ENCODE assay signal across 6 cellular contexts in the genomic region with DNA sequence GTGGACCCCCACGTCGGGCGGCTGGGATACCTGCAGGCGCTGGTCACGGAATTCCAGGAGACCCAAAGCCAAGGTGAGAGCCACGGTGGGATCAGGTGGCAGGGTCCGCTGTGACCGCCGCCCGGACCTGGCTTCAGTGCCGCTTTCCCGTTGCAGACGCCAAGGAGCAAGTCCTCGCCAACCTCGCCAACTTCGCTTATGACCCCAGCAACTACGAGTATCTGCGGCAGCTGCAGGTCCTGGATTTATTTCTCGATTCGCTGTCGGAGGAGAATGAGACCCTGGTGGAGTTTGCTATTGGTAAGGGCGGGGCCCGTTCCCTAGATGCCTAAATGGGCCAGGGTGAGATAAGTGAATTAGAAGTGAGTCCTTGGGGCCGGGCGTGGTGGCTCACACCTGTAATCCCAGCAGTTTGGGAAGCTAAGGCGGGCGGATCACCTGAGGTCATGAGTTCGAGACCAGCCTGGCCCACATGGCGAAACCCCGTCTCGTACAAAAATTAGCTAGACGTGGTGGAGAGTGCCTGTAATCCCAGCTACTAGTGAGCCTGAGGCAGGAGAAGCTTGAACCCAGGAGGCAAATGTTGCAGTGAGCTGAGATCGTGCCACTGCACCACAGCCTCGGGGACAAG. TPM values are rescaled to one million over a fixed set of nuclear protein-coding genes. Genes with fewer than 3 reads are reported as not detected.
DNase-seq lines count a peak whose midpoint lies in the region; ATAC-seq, FAIRE-seq and TF ChIP-seq lines count a peak whose summit lies in the region.

No MANE protein-coding gene starts in this region.

- peaks cover 22% of the 10 kb centered on the region for H3K36me3 Mint-ChIP-seq in activated CD4-positive, alpha-beta memory T cell treated with anti-CD3 and anti-CD28 coated beads, Interleukin-2, amount 10 ng/mL, durations not matched to agents 7 days and 5 days (ENCODE audit: low read depth)

- CTCF ChIA-PET in activated CD4-positive, alpha-beta memory T cell treated with anti-CD3 and anti-CD28 coated beads, Interleukin-2, amount 10 ng/mL, durations not matched to agents 7 days and 5 days (lab: Charles Lee), result interaction anchor here (0.5 to 9.0 kb wide), 13 partner anchors 15 to 375 kb away, joined by 3 to 158 read pairs (median 6); partner anchors contain the start of genes MIF4GD and NT5C

- peak overlapping the region; percentile 84 for H3K4me3 Mint-ChIP-seq in activated CD4-positive, alpha-beta memory T cell treated with anti-CD3 and anti-CD28 coated beads, Interleukin-2, amount 10 ng/mL, durations not matched to agents 7 days and 5 days

- H3K9me3 ChIP-seq in liver (ENCODE audit: control insufficient read depth in 4 of 4, low read length in 3 of 4), result no peaks in the 10 kb centered on the region

- no peak for TF ChIP-seq CTCF in liver (IDR thresholded peaks at IDR 0.05; ENCODE audit: low read depth, low read length, missing input control)

- peak overlapping the region in 1 of 2 donors; percentile 5 for H3K27ac ChIP-seq in liver (ENCODE audit: low read depth in 1 of 2, low read length in 2 of 2)

- H3K27ac Mint-ChIP-seq in activated CD4-positive, alpha-beta memory T cell treated with anti-CD3 and anti-CD28 coated beads, Interleukin-2, amount 10 ng/mL, durations not matched to agents 7 days and 5 days, result peak overlapping the region; percentile 65

- peak overlapping the region in 1 of 2 donors; percentile 80 for H3K9ac ChIP-seq in liver (ENCODE audit: low read depth in 1 of 2, low read length in 2 of 2)

- no peaks in the 10 kb centered on the region for H3K27me3 ChIP-seq in liver (ENCODE audit: control insufficient read depth in 4 of 4, insufficient read depth in 4 of 4, low read length in 3 of 4)

- peaks cover 47% of the 10 kb centered on the region for H3K4me1 Mint-ChIP-seq in activated CD4-positive, alpha-beta memory T cell treated with anti-CD3 and anti-CD28 coated beads, Interleukin-2, amount 10 ng/mL, durations not matched to agents 7 days and 5 days

- 26% methylated on average over 34 of the region's 34 CpGs for WGBS in liver

- H3K4me1 ChIP-seq in liver (ENCODE audit: control insufficient read depth in 4 of 4, insufficient read depth in 4 of 4, low read length in 3 of 4), result peaks cover 5 to 35% (median 25%) of the 10 kb centered on the region in 4 donors

- H3K27me3 Mint-ChIP-seq in activated CD4-positive, alpha-beta memory T cell treated with anti-CD3 and anti-CD28 coated beads, Interleukin-2, amount 10 ng/mL, durations not matched to agents 7 days and 5 days, result no peaks in the 10 kb centered on the region

- no peaks in the 10 kb centered on the region for H3K9me3 Mint-ChIP-seq in activated CD4-positive, alpha-beta memory T cell treated with anti-CD3 and anti-CD28 coated beads, Interleukin-2, amount 10 ng/mL, durations not matched to agents 7 days and 5 days

- ATAC-seq in GM21529 (IDR thresholded peaks at IDR 0.05; ENCODE audit: unreplicated experiment), result no peak

- DNase-seq in GM12892 (ENCODE audit: insufficient read length) (no peak), hepatic stellate cell (ENCODE audit: low spot score) (no peak), AG08396 (ENCODE audit: low spot score) (no peak)
- no peak for DNase-seq in activated CD4-positive, alpha-beta memory T cell treated with anti-CD3 and anti-CD28 coated beads, Interleukin-2, amount 10 ng/mL, durations not matched to agents 7 days and 5 days

- TF ChIP-seq RAD21 in liver (IDR thresholded peaks at IDR 0.05), result no peak

- no peaks in the 10 kb centered on the region for H3K36me3 ChIP-seq in liver (ENCODE audit: control insufficient read depth in 4 of 4, insufficient read depth in 3 of 4, low read depth in 1 of 4, low read length in 3 of 4)

- peak overlapping the region; percentile 72 to 87 (median 84) for H3K4me3 ChIP-seq in liver (ENCODE audit: low read depth in 1 of 3, low read length in 3 of 3)

- no peak for TF ChIP-seq POLR2A in GM12892 (IDR thresholded peaks at IDR 0.05; ENCODE audit: low read depth, low read length)

- FAIRE-seq in GM12892 (lab: Jason Lieb, UNC), result peak; percentile 51

- POLR2A ChIA-PET in activated CD4-positive, alpha-beta memory T cell treated with anti-CD3 and anti-CD28 coated beads, Interleukin-2, amount 10 ng/mL, durations not matched to agents 7 days and 5 days (lab: Charles Lee), result interaction anchor here (0.6 to 2.9 kb wide), 25 partner anchors 9 to 179 kb away, joined by 3 to 11 read pairs (median 4); partner anchors contain the start of genes CDR2L, JPT1, MRPL58 and NUP85

TF ChIP-seq in liver, 16 proteins besides CTCF, POLR2A, EP300 and RAD21:
- no peak for TF ChIP-seq HNF4A (conservative IDR thresholded peaks at IDR 0.05)
- no peak for TF ChIP-seq FOXA2 (IDR thresholded peaks at IDR 0.05)
- no peak for TF ChIP-seq NR2F2 (IDR thresholded peaks at IDR 0.05)
- TF ChIP-seq HNF4G (IDR thresholded peaks at IDR 0.05), result no peak
- no peak for TF ChIP-seq MAX (IDR thresholded peaks at IDR 0.05)
- no peak for TF ChIP-seq TAF1 (conservative IDR thresholded peaks at IDR 0.05)
- no peak for TF ChIP-seq EGR1 (IDR thresholded peaks at IDR 0.05; ENCODE audit: low read depth in 2 of 2)
- no peak for TF ChIP-seq SP1 (IDR thresholded peaks at IDR 0.05)
- TF ChIP-seq GABPA (IDR thresholded peaks at IDR 0.05 in 1 of 2, conservative IDR thresholded peaks at IDR 0.05 in 1 of 2), result no peak

RNA-seq across cellular contexts. Expression of gene ARMC7, which starts 0.7 kb away (rescaled TPM):
- 4.8 TPM for polyA plus RNA-seq in GM12892 (2012; ENCODE audit: missing spikeins)
- 10 to 100 TPM; 17.1 to 17.9 TPM for total RNA-seq in activated CD4-positive, alpha-beta memory T cell treated with anti-CD3 and anti-CD28 coated beads, Interleukin-2, amount 10 ng/mL, durations not matched to agents 7 days and 5 days
- 1 to 10 TPM; 1.7 to 3.1 TPM for total RNA-seq in liver
- 1 to 10 TPM; 4.3 to 6.6 TPM for polyA plus RNA-seq in liver

RNA-seq across cellular contexts. Expression of gene NT5C, which starts 21.1 kb away (rescaled TPM):
- 33.8 TPM for polyA plus RNA-seq in GM12892 (2012; ENCODE audit: missing spikeins)
- total RNA-seq in activated CD4-positive, alpha-beta memory T cell treated with anti-CD3 and anti-CD28 coated beads, Interleukin-2, amount 10 ng/mL, durations not matched to agents 7 days and 5 days, result 10 to 100 TPM; 68.2 to 69.4 TPM
- total RNA-seq in liver, result 10 to 100 TPM; 13.6 to 27.2 TPM
- polyA plus RNA-seq in liver, result 10 to 100 TPM; 22.5 to 26.4 TPM

RNA-seq across cellular contexts. Expression of gene SLC16A5, which starts 22.7 kb away (rescaled TPM):
- 1.0 TPM for polyA plus RNA-seq in GM12892 (2012; ENCODE audit: missing spikeins)
- total RNA-seq in activated CD4-positive, alpha-beta memory T cell treated with anti-CD3 and anti-CD28 coated beads, Interleukin-2, amount 10 ng/mL, durations not matched to agents 7 days and 5 days, result 10 to 100 TPM; 10.4 TPM
- 1 to 10 TPM; 3.0 to 4.5 TPM for total RNA-seq in liver
- 1 to 10 TPM; 1.0 to 2.1 TPM for polyA plus RNA-seq in liver

RNA-seq across cellular contexts. Expression of gene JPT1, which starts 43.9 kb away (rescaled TPM):
- polyA plus RNA-seq in GM12892 (2012; ENCODE audit: missing spikeins), result 218 TPM
- total RNA-seq in activated CD4-positive, alpha-beta memory T cell treated with anti-CD3 and anti-CD28 coated beads, Interleukin-2, amount 10 ng/mL, durations not matched to agents 7 days and 5 days, result 100 to 1,000 TPM; 305 to 329 TPM
- 10 to 100 TPM; 20.5 to 47.8 TPM for total RNA-seq in liver
- polyA plus RNA-seq in liver, result 10 to 100 TPM; 41.1 to 46.8 TPM

Comparison
In these comparisons a context has a peak if more than half of its experiments do, and no peak if none do; other contexts are left out.
1. RNA of gene ARMC7, which starts 0.7 kb away (total RNA-seq): 17.1 to 17.9 TPM in activated CD4-positive, alpha-beta memory T cell treated with anti-CD3 and anti-CD28 coated beads, Interleukin-2, amount 10 ng/mL, durations not matched to agents 7 days and 5 days; 1.7 to 3.1 TPM in liver; every median in the first group is over 4 times any median in the second.